9 cellular contexts compared by ENCODE assay signal in the genomic region with DNA sequence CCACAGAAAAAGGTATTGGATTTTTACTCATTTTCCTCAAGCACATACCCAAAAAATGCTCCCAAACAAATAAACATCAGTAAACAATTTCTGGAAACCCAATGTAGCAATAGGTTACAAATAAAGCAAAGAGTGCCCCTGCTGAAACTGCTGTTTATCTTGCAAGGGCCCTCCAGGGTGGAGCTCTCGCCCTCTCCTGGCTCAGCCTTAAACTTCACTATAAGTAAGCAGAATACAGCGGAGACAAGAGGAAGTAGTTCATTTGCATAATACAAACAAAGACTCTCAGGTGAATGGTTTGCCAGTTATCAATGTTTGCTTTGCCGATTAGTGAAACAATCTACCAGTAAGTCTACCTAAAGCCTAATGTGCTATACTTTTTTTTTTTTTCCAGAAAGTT.
DNase-seq lines count a peak whose midpoint lies in the region; ATAC-seq, FAIRE-seq and TF ChIP-seq lines count a peak whose summit lies in the region.
"Had no signal": no experiment of that assay in that cellular context is flagged by ENCODE, and none has a peak within 500 bp of the region (broad histone marks: within the 10 kb centered on the region; RNA-seq: fewer than 3 reads in every experiment).

No MANE protein-coding gene starts in this region.

- H3K27me3 ChIP-seq in testis (no peaks in the 10 kb centered on the region), dorsolateral prefrontal cortex (no peaks in the 10 kb centered on the region)

- H3K4me3 ChIP-seq in A549 (no peak overlapping the region), testis (no peak overlapping the region), dorsolateral prefrontal cortex (no peak overlapping the region)
- H3K4me3 ChIP-seq: skin epidermis had no signal

- no peak overlapping the region for H3K4me2 ChIP-seq in A549

- no peaks in the 10 kb centered on the region for H3K36me3 ChIP-seq in testis (ENCODE audit: low read depth, missing control alignments)

- no peak for FAIRE-seq in A549 (lab: Jason Lieb, UNC)

- H3K27ac ChIP-seq in A549 (no peak overlapping the region), testis (no peak overlapping the region), dorsolateral prefrontal cortex (no peak overlapping the region)
- H3K27ac ChIP-seq: skin epidermis had no signal

- H3K4me1 Mint-ChIP-seq in type B pancreatic cell (ENCODE audit: unreplicated experiment) = no peaks in the 10 kb centered on the region

- CTCF ChIA-PET in A549 (lab: Yijun Ruan, JAX) = interaction anchor here (0.9 kb wide), 1 partner anchor 58 kb away, joined by 3 read pairs; no protein-coding TSS in a partner anchor

- peak; percentile 8 to 54 for DNase-seq in A549 (ENCODE audit: low read depth in 1 of 2, low spot score in 1 of 2)
- peak; percentile 29 for DNase-seq in SW480 (ENCODE audit: low spot score)
- DNase-seq in type B pancreatic cell (ENCODE audit: extremely low spot score, unreplicated experiment) = no peak
- no peak for DNase-seq in activated CD8-positive, alpha-beta memory T cell treated with anti-CD3 and anti-CD28 coated beads, Interleukin-2, amount 50 U/mL, for 48 hours
- DNase-seq in testis = no peak
- no peak for DNase-seq in dorsolateral prefrontal cortex

- POLR2A ChIA-PET in A549 (lab: Yijun Ruan, JAX) = no interaction called here

- no peaks in the 10 kb centered on the region for H3K36me3 Mint-ChIP-seq in type B pancreatic cell

- TF ChIP-seq CTCF in A549 (IDR thresholded peaks at IDR 0.05) = peak; percentile 27; the same call in 2 of the 3 replicates
- TF ChIP-seq CTCF in type B pancreatic cell (conservative IDR thresholded peaks at IDR 0.05) = peak; percentile 58
- TF ChIP-seq CTCF in testis (IDR thresholded peaks at IDR 0.05) = no peak
- no peak for TF ChIP-seq CTCF in dorsolateral prefrontal cortex (IDR thresholded peaks at IDR 0.05 in 54 of 56, conservative IDR thresholded peaks at IDR 0.05 in 2 of 56; ENCODE audit: low read depth in 1 of 56, partially characterized antibody in 56 of 56)

- TF ChIP-seq EP300 in A549 (IDR thresholded peaks at IDR 0.05) = no peak

- peak; percentile 33 to 43; a peak in 3 of 5 replicates for TF ChIP-seq RAD21 in A549 (conservative IDR thresholded peaks at IDR 0.05 in 1 of 2, IDR thresholded peaks at IDR 0.05 in 1 of 2)

- TF ChIP-seq POLR2A in A549 (IDR thresholded peaks at IDR 0.05; ENCODE audit: low read length) (no peak), testis (IDR thresholded peaks at IDR 0.05) (no peak)

- ATAC-seq in A549 (peak; percentile 81 to 83; a peak in 5 of 6 replicates), GM18861 (IDR thresholded peaks at IDR 0.05; ENCODE audit: unreplicated experiment) (peak; percentile 98), HG03064 (IDR thresholded peaks at IDR 0.05; ENCODE audit: low read depth, unreplicated experiment) (peak; percentile 69)

- H3K9me3 Mint-ChIP-seq in type B pancreatic cell = no peaks in the 10 kb centered on the region

- no peak overlapping the region for H3K27ac Mint-ChIP-seq in type B pancreatic cell

- intact Hi-C loops in testis (cut with DNase I; ENCODE audit: low total_unique reads) (no loop called here), dorsolateral prefrontal cortex (cut with DNase I) (loop anchor here in 1 of 2 donors (10.0 kb wide), 1 partner anchor 63 kb away; no protein-coding TSS in a partner anchor)

- H3K27me3 Mint-ChIP-seq in type B pancreatic cell = no peaks in the 10 kb centered on the region

- 0 out of 3 replicates have a peak, but pooled peaks cover 4% of the 10 kb centered on the region for H3K4me1 ChIP-seq in A549
- no peaks in the 10 kb centered on the region for H3K4me1 ChIP-seq in testis

- H3K9me3 ChIP-seq in A549 = no peaks in the 10 kb centered on the region
- H3K9me3 ChIP-seq in testis = no peaks in the 10 kb centered on the region

- no peak overlapping the region for H3K4me3 Mint-ChIP-seq in type B pancreatic cell

- 32% methylated on average over 3 of the region's 3 CpGs for WGBS in A549 (ENCODE audit: missing lambda C conversion rate)
- 78 to 86% methylated on average over 3 of the region's 3 CpGs for WGBS in testis, 2 donors

TF ChIP-seq in A549, 52 proteins besides CTCF, POLR2A, EP300 and RAD21:
- no peak for TF ChIP-seq MAFK (IDR thresholded peaks at IDR 0.05; ENCODE audit: partially characterized antibody)
- TF ChIP-seq, protein P1, sequence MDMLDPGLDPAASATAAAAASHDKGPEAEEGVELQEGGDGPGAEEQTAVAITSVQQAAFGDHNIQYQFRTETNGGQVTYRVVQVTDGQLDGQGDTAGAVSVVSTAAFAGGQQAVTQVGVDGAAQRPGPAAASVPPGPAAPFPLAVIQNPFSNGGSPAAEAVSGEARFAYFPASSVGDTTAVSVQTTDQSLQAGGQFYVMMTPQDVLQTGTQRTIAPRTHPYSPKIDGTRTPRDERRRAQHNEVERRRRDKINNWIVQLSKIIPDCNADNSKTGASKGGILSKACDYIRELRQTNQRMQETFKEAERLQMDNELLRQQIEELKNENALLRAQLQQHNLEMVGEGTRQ (IDR thresholded peaks at IDR 0.05) = no peak
- TF ChIP-seq, protein P2, sequence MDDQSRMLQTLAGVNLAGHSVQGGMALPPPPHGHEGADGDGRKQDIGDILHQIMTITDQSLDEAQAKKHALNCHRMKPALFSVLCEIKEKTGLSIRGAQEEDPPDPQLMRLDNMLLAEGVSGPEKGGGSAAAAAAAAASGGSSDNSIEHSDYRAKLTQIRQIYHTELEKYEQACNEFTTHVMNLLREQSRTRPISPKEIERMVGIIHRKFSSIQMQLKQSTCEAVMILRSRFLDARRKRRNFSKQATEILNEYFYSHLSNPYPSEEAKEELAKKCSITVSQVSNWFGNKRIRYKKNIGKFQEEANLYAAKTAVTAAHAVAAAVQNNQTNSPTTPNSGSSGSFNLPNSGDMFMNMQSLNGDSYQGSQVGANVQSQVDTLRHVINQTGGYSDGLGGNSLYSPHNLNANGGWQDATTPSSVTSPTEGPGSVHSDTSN (IDR thresholded peaks at IDR 0.05) = no peak
- TF ChIP-seq RCOR1 (IDR thresholded peaks at IDR 0.05; ENCODE audit: low read depth, low read length) = no peak
- TF ChIP-seq, protein P3, sequence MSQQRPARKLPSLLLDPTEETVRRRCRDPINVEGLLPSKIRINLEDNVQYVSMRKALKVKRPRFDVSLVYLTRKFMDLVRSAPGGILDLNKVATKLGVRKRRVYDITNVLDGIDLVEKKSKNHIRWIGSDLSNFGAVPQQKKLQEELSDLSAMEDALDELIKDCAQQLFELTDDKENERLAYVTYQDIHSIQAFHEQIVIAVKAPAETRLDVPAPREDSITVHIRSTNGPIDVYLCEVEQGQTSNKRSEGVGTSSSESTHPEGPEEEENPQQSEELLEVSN (IDR thresholded peaks at IDR 0.05; ENCODE audit: borderline replicate concordance, low read depth) = no peak
- TF ChIP-seq EHF (CRISPR knock-in tag; IDR thresholded peaks at IDR 0.05) = no peak
- TF ChIP-seq CEBPB (IDR thresholded peaks at IDR 0.05) = no peak
- TF ChIP-seq FOSB (CRISPR knock-in tag; IDR thresholded peaks at IDR 0.05) = no peak
- no peak for TF ChIP-seq BHLHE40 (IDR thresholded peaks at IDR 0.05; ENCODE audit: low read depth, low read length)
- no peak for TF ChIP-seq HOXB5 (CRISPR knock-in tag; IDR thresholded peaks at IDR 0.05)
- TF ChIP-seq HOXB13 (CRISPR knock-in tag; IDR thresholded peaks at IDR 0.05; ENCODE audit: low read depth) = no peak
- no peak for TF ChIP-seq KDM1A (IDR thresholded peaks at IDR 0.05; ENCODE audit: low read depth)

Comparison
In these comparisons a context has a peak if more than half of its experiments do, and no peak if none do; other contexts are left out.
1. DNase-seq: peak in A549 (2 of 2) and SW480 (single experiment); none in type B pancreatic cell (single experiment), activated CD8-positive, alpha-beta memory T cell treated with anti-CD3 and anti-CD28 coated beads, Interleukin-2, amount 50 U/mL, for 48 hours (single experiment), testis (single experiment) and dorsolateral prefrontal cortex (0 of 10).
2. CTCF ChIP-seq: peak in A549 (single experiment) and type B pancreatic cell (single experiment); none in testis (0 of 3) and dorsolateral prefrontal cortex (0 of 56).
3. Peak in every context shown above with its lines, with median percentiles within 50 percentile points of each other: ATAC-seq.